In genomic region chr6:15502451-15503345, GRCh38 we compare ENCODE assay signal across 19 cellular contexts.
A peak's percentile ranks its signal among the peaks of the same experiment; 100 is the strongest.
DNase-seq lines count a peak whose midpoint lies in the region; TF ChIP-seq lines count a peak whose summit lies in the region.
"Had no signal": no experiment of that assay in that cellular context is flagged by ENCODE, and none has a peak within 500 bp of the region (broad histone marks: within the 10 kb centered on the region; RNA-seq: fewer than 3 reads in every experiment).

No MANE protein-coding gene starts in this region.

- H3K4me3 ChIP-seq in breast epithelium (no peak overlapping the region), mammary epithelial cell (replicated peaks in 1 of 3; ENCODE audit: insufficient read depth in 1 of 3, low read depth in 2 of 3, low read length in 3 of 3) (no peak overlapping the region), dorsolateral prefrontal cortex (peak overlapping the region in 2 of 59 donors; percentile 2 to 24), thyroid gland (replicated peaks in 1 of 3) (no peak overlapping the region)
- no peak overlapping the region for H3K4me3 ChIP-seq in CD4-positive, alpha-beta memory T cell (ENCODE audit: low read length in 2 of 2)
- H3K4me3 ChIP-seq: BLaER1 treated with 17β-estradiol and CSF1 and Interleukin-3, amounts not matched to agents 10 nM and 100 nM; esophagus squamous epithelium had no signal

- BruUV-seq in mammary epithelial cell (replicated peaks; lab: Mats Ljungman, UMichigan): no TSS peak

- POLR2A ChIA-PET in CD4-positive, alpha-beta memory T cell (lab: Charles Lee; ENCODE audit: partially characterized antibody): no interaction called here

- H3K9me3 ChIP-seq in breast epithelium (no peaks in the 10 kb centered on the region), mammary epithelial cell (replicated peaks; ENCODE audit: insufficient read depth, low read length) (no peaks in the 10 kb centered on the region), thyroid gland (no peaks in the 10 kb centered on the region)
- no peaks in the 10 kb centered on the region for H3K9me3 ChIP-seq in CD4-positive, alpha-beta memory T cell (ENCODE audit: control insufficient read depth in 1 of 2, low read length in 2 of 2)
- H3K9me3 ChIP-seq: BLaER1 treated with 17β-estradiol and CSF1 and Interleukin-3, amounts not matched to agents 10 nM and 100 nM; esophagus squamous epithelium had no signal

- H3K4me1 Mint-ChIP-seq in CD4-positive, alpha-beta memory T cell: peaks cover 0 to 4% (median 3%) of the 10 kb centered on the region in 4 donors
- H3K4me1 Mint-ChIP-seq: activated B cell treated with CpG ODN at 0.5 μM for 24 hours had no signal

- peaks cover 44 to 86% of the 10 kb centered on the region in 2 donors for H3K36me3 Mint-ChIP-seq in CD4-positive, alpha-beta memory T cell

- in situ Hi-C loops in mammary epithelial cell (cut with MboI; ENCODE audit: low sequenced_read_pairs in 2 of 2): no loop called here

- CTCF ChIA-PET in mammary epithelial cell (lab: Charles Lee; ENCODE audit: low non-redundant PET): no interaction called here
- CTCF ChIA-PET in CD4-positive, alpha-beta memory T cell (lab: Charles Lee; ENCODE audit: partially characterized antibody): no interaction called here

- TF ChIP-seq CTCF in breast epithelium (IDR thresholded peaks at IDR 0.05) (no peak), mammary epithelial cell (conservative IDR thresholded peaks at IDR 0.05 in 1 of 2, IDR thresholded peaks at IDR 0.05 in 1 of 2; ENCODE audit: extremely low read depth in 1 of 2, insufficient read depth in 1 of 2, low read depth in 1 of 2, low read length in 2 of 2) (no peak), dorsolateral prefrontal cortex (IDR thresholded peaks at IDR 0.05 in 54 of 56, conservative IDR thresholded peaks at IDR 0.05 in 2 of 56; ENCODE audit: low read depth in 1 of 56, partially characterized antibody in 56 of 56) (no peak), thyroid gland (IDR thresholded peaks at IDR 0.05) (no peak)

- peaks cover 0 to 1% (median 0%) of the 10 kb centered on the region in 8 donors for H3K9me3 Mint-ChIP-seq in CD4-positive, alpha-beta memory T cell
- H3K9me3 Mint-ChIP-seq: activated B cell treated with CpG ODN at 0.5 μM for 24 hours; activated naive CD8-positive, alpha-beta T cell treated with anti-CD3 and anti-CD28 coated beads, Interleukin-2, amount 50 U/mL, for 24 hours; memory B cell; natural killer cell treated with Interleukin-12 subunit alpha and Interleukin-12 subunit beta and Interleukin-15 and Interleukin-18, amount 100 ng/mL, for 72 hours had no signal

- H3K27me3 Mint-ChIP-seq in CD4-positive, alpha-beta memory T cell: no peaks in the 10 kb centered on the region
- H3K27me3 Mint-ChIP-seq: activated B cell treated with CpG ODN at 0.5 μM for 24 hours; activated naive CD8-positive, alpha-beta T cell treated with anti-CD3 and anti-CD28 coated beads, Interleukin-2, amount 50 U/mL, for 24 hours; memory B cell; natural killer cell treated with Interleukin-12 subunit alpha and Interleukin-12 subunit beta and Interleukin-15 and Interleukin-18, amount 100 ng/mL, for 72 hours had no signal

- 93% methylated on average over 20 of the region's 20 CpGs for WGBS in mammary epithelial cell (ENCODE audit: low coverage, missing lambda C conversion rate)
- WGBS in thyroid gland, 2 donors: 82 to 91% methylated on average over 17 to 20 of the region's 20 CpGs

- DNase-seq in breast epithelium (ENCODE audit: low spot score in 2 of 2): no peak
- DNase-seq in mammary epithelial cell: no peak
- peak in 2 of 10 donors; percentile 16 to 24 for DNase-seq in dorsolateral prefrontal cortex
- peak; percentile 51 for DNase-seq in mesenteric fat pad (ENCODE audit: low spot score)
- DNase-seq in thyroid gland: no peak
- DNase-seq in NCI-H1092 (lab: John Stamatoyannopoulos, UW): no peak
- DNase-seq in HK-2 (ENCODE audit: unreplicated experiment): no peak
- no peak for DNase-seq in CD4-positive, alpha-beta memory T cell
- DNase-seq: activated B cell treated with CpG ODN at 0.5 μM for 24 hours; activated naive CD8-positive, alpha-beta T cell treated with anti-CD3 and anti-CD28 coated beads, Interleukin-2, amount 50 U/mL, for 24 hours; esophagus squamous epithelium; NCI-H1436 treated with DMSO at 0.1 percent for 48 hours; NCI-H774; SIG-M5; stimulated activated CD4-positive, alpha-beta T cell treated with anti-CD3 and anti-CD28 coated beads, Interleukin-12 subunit alpha, Interleukin-12 subunit beta, amount 100 ng/mL, for 4 hours; stimulated activated CD8-positive, alpha-beta memory T cell treated with anti-CD3 and anti-CD28 coated beads, Interleukin-4, amount 100 ng/mL, for 48 hours had no signal

- H3K36me3 ChIP-seq in breast epithelium (no peaks in the 10 kb centered on the region), mammary epithelial cell (ENCODE audit: insufficient read depth, low read length) (peaks cover 7% of the 10 kb centered on the region), thyroid gland (no peaks in the 10 kb centered on the region)
- H3K36me3 ChIP-seq in CD4-positive, alpha-beta memory T cell (ENCODE audit: insufficient read depth, low read length): peaks cover 82% of the 10 kb centered on the region

- TF ChIP-seq POLR2A in breast epithelium (IDR thresholded peaks at IDR 0.05): no peak
- no peak for TF ChIP-seq POLR2A in thyroid gland (IDR thresholded peaks at IDR 0.05)

- H3K4me3 Mint-ChIP-seq in CD4-positive, alpha-beta memory T cell: no peak overlapping the region
- H3K4me3 Mint-ChIP-seq: activated B cell treated with CpG ODN at 0.5 μM for 24 hours; activated naive CD8-positive, alpha-beta T cell treated with anti-CD3 and anti-CD28 coated beads, Interleukin-2, amount 50 U/mL, for 24 hours; memory B cell; natural killer cell treated with Interleukin-12 subunit alpha and Interleukin-12 subunit beta and Interleukin-15 and Interleukin-18, amount 100 ng/mL, for 72 hours had no signal

- peak overlapping the region in 1 of 7 donors; percentile 78 for H3K27ac Mint-ChIP-seq in CD4-positive, alpha-beta memory T cell
- H3K27ac Mint-ChIP-seq: activated B cell treated with CpG ODN at 0.5 μM for 24 hours had no signal

- peaks cover 3 to 16% of the 10 kb centered on the region in 2 donors for H3K4me1 ChIP-seq in breast epithelium
- peaks cover 29% of the 10 kb centered on the region for H3K4me1 ChIP-seq in mammary epithelial cell (ENCODE audit: insufficient read depth, low read length)
- H3K4me1 ChIP-seq in thyroid gland: peaks cover 33 to 42% of the 10 kb centered on the region in 2 donors
- H3K4me1 ChIP-seq in CD4-positive, alpha-beta memory T cell (ENCODE audit: insufficient read depth, low read length): no peaks in the 10 kb centered on the region

- H3K79me2 ChIP-seq in mammary epithelial cell (ENCODE audit: insufficient read depth, low read length): peaks cover 20% of the 10 kb centered on the region

- no peaks in the 10 kb centered on the region for H3K27me3 ChIP-seq in breast epithelium
- H3K27me3 ChIP-seq in mammary epithelial cell (ENCODE audit: insufficient read depth, low read length): no peaks in the 10 kb centered on the region
- no peaks in the 10 kb centered on the region for H3K27me3 ChIP-seq in dorsolateral prefrontal cortex
- no peaks in the 10 kb centered on the region for H3K27me3 ChIP-seq in thyroid gland
- H3K27me3 ChIP-seq in CD4-positive, alpha-beta memory T cell (ENCODE audit: insufficient read depth, low read length): no peaks in the 10 kb centered on the region
- H3K27me3 ChIP-seq: BLaER1 treated with 17β-estradiol and CSF1 and Interleukin-3, amounts not matched to agents 10 nM and 100 nM; esophagus squamous epithelium had no signal

- dilution Hi-C loops in mammary epithelial cell (cut with HindIII; ENCODE audit: low sequenced_read_pairs): no loop called here

- no peak overlapping the region for H3K4me2 ChIP-seq in mammary epithelial cell (ENCODE audit: insufficient read depth, low read depth, low read length)

- no peak overlapping the region for H3K9ac ChIP-seq in mammary epithelial cell (ENCODE audit: insufficient read depth, low read length)

- H2AFZ ChIP-seq in mammary epithelial cell (ENCODE audit: low read depth, low read length): no peak overlapping the region

- no peaks in the 10 kb centered on the region for H4K20me1 ChIP-seq in mammary epithelial cell (ENCODE audit: insufficient read depth, low read length)

- intact Hi-C loops in breast epithelium (cut with DNase I; ENCODE audit: low total_unique reads): no loop called here
- intact Hi-C loops in mammary epithelial cell (cut with micrococcal nuclease): no loop called here
- intact Hi-C loops in dorsolateral prefrontal cortex (cut with DNase I): loop anchor here (5.0 kb wide), 4 partner anchors 55 to 255 kb away; partner anchors contain the start of gene JARID2 (in 1 of the 2)
- intact Hi-C loops in thyroid gland (cut with DNase I): no loop called here
- intact Hi-C loops in CD4-positive, alpha-beta memory T cell (cut with micrococcal nuclease): no loop called here

- H3K27ac ChIP-seq in breast epithelium (peak overlapping the region; percentile 40 to 63), mammary epithelial cell (ENCODE audit: insufficient read depth, low read depth, low read length) (no peak overlapping the region), dorsolateral prefrontal cortex (peak overlapping the region in 36 of 59 donors; percentile 15 to 87 (median 60)), thyroid gland (peak overlapping the region; percentile 50 to 59 (median 57))
- H3K27ac ChIP-seq in CD4-positive, alpha-beta memory T cell (ENCODE audit: low read depth, low read length): no peak overlapping the region
- H3K27ac ChIP-seq: BLaER1 treated with 17β-estradiol and CSF1 and Interleukin-3, amounts not matched to agents 10 nM and 100 nM had no signal

Comparison
In these comparisons a context has a peak if more than half of its experiments do, and no peak if none do; other contexts are left out.
1. H3K27ac ChIP-seq: peak in breast epithelium (2 of 2), dorsolateral prefrontal cortex (36 of 59) and thyroid gland (3 of 3); none in mammary epithelial cell (single experiment) and CD4-positive, alpha-beta memory T cell (single experiment).
2. intact Hi-C loops: an anchor here in dorsolateral prefrontal cortex (5.0 kb wide); none called in breast epithelium, mammary epithelial cell, thyroid gland and CD4-positive, alpha-beta memory T cell.